Comparison of ENCODE assay signal across 9 cellular contexts in the genomic region with DNA sequence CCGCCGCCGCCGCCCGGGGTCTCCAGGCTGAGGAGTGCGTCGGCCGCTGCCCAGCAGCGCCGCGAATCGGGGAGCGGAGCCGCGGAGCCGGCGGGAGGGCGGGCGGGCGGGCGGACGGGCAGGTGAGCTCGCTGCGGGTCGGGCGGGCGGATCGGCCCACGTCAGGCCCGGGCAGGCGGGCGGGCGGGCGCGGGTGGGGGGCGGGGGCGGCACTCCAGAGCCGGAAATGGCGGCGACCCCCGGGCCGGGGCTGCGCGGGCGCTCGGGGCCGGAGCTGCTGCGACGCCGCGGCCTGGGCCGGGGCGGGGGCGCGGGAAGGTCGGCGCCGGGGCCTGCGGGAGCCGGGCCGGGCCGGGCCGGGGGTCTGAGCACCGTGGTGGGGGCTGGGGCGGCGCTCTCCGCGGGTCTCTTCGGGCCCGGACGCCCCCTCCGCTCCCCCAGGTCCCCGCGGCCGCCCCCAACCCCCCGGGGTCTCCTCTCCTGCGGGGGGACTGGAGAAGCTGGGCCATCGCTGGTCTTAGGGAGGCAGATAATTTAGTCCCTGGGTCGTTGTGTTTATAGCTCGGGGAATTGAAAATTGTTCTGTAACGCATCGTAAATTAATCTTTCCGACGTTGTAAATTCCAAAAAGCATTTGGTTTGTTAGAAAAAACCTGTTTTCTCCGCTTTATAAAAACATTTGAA. TPM values are rescaled to one million over a fixed set of nuclear protein-coding genes. Genes with fewer than 3 reads are reported as not detected.
DNase-seq lines count a peak whose midpoint lies in the region; ATAC-seq and TF ChIP-seq lines count a peak whose summit lies in the region.
"Had no signal": no experiment of that assay in that cellular context is flagged by ENCODE, and none has a peak within 500 bp of the region (broad histone marks: within the 10 kb centered on the region; RNA-seq: fewer than 3 reads in every experiment).

No MANE protein-coding gene starts in this region.

- H3K4me1 ChIP-seq in CD4-positive, CD25-positive, alpha-beta regulatory T cell (ENCODE audit: control insufficient read depth, insufficient read depth, low read length, poor library complexity, severe bottlenecking) = peaks cover 40% of the 10 kb centered on the region
- H3K4me1 ChIP-seq in SJSA1 (replicated peaks) (peaks cover 18% of the 10 kb centered on the region), foreskin keratinocyte (peaks cover 7% of the 10 kb centered on the region), spleen (peaks cover 17 to 68% (median 55%) of the 10 kb centered on the region in 6 donors)

- H3K4me3 Mint-ChIP-seq in CD4-positive, CD25-positive, alpha-beta regulatory T cell = peak overlapping the region; percentile 92 to 99 (median 97)

- peaks cover 16% of the 10 kb centered on the region for H3K36me3 ChIP-seq in CD4-positive, CD25-positive, alpha-beta regulatory T cell (ENCODE audit: control insufficient read depth, insufficient read depth, low read length)
- H3K36me3 ChIP-seq in SJSA1 = peaks cover 37% of the 10 kb centered on the region
- peaks cover 0 to 53% (median 13%) of the 10 kb centered on the region in 6 donors for H3K36me3 ChIP-seq in spleen

- H3K27me3 ChIP-seq in CD4-positive, CD25-positive, alpha-beta regulatory T cell (ENCODE audit: control insufficient read depth, insufficient read depth, low read length) = no peaks in the 10 kb centered on the region
- H3K27me3 ChIP-seq in SJSA1 (replicated peaks) (no peaks in the 10 kb centered on the region), foreskin keratinocyte (no peaks in the 10 kb centered on the region), spleen (replicated peaks in 1 of 7) (no peaks in the 10 kb centered on the region)

- intact Hi-C loops in spleen (cut with DNase I; ENCODE audit: low total_unique reads) = no loop called here

- H3K9me3 Mint-ChIP-seq in CD4-positive, CD25-positive, alpha-beta regulatory T cell = no peaks in the 10 kb centered on the region

- peaks cover 3% of the 10 kb centered on the region for H3K36me3 Mint-ChIP-seq in CD4-positive, CD25-positive, alpha-beta regulatory T cell

- H3K9me3 ChIP-seq in CD4-positive, CD25-positive, alpha-beta regulatory T cell (ENCODE audit: control insufficient read depth in 2 of 2, low read length in 2 of 2) = no peaks in the 10 kb centered on the region
- H3K9me3 ChIP-seq in SJSA1 (replicated peaks) (no peaks in the 10 kb centered on the region), spleen (no peaks in the 10 kb centered on the region)

- TF ChIP-seq CTCF in foreskin keratinocyte (conservative IDR thresholded peaks at IDR 0.05) = no peak
- no peak for TF ChIP-seq CTCF in spleen (IDR thresholded peaks at IDR 0.05 in 8 of 11, conservative IDR thresholded peaks at IDR 0.05 in 3 of 11)

- ATAC-seq in CD4-positive, CD25-positive, alpha-beta regulatory T cell (ENCODE audit: low read depth in 2 of 2) = peak in 1 of 2 donors; percentile 7
- ATAC-seq in GM21717 (IDR thresholded peaks at IDR 0.05; ENCODE audit: unreplicated experiment) = peak; percentile 8
- peak; percentile 43 for ATAC-seq in foreskin keratinocyte

- no peak for DNase-seq in CD4-positive, CD25-positive, alpha-beta regulatory T cell
- peak in 1 of 2 experiments; percentile 9 for DNase-seq in SJSA1 (ENCODE audit: low read depth in 1 of 2, low spot score in 2 of 2)
- no peak for DNase-seq in foreskin keratinocyte
- peak; percentile 86 for DNase-seq in spleen
- no peak for DNase-seq in GDM1 (lab: John Stamatoyannopoulos, UW)
- DNase-seq in globus pallidus (ENCODE audit: low spot score) = no peak
- no peak for DNase-seq in stimulated activated CD4-positive, alpha-beta T cell treated with anti-CD3 and anti-CD28 coated beads, Interleukin-12 subunit alpha, Interleukin-12 subunit beta, amount 100 ng/mL, for 4 hours

- H3K4me3 ChIP-seq in CD4-positive, CD25-positive, alpha-beta regulatory T cell (ENCODE audit: low read depth, low read length) = peak overlapping the region; percentile 96
- H3K4me3 ChIP-seq in SJSA1 (peak overlapping the region; percentile 59), spleen (peak overlapping the region; percentile 45 to 87 (median 56))

- 0 to 2% (median 1%) methylated on average over 8 to 85 of the region's 85 CpGs for WGBS in spleen, 5 donors

- H3K27me3 Mint-ChIP-seq in CD4-positive, CD25-positive, alpha-beta regulatory T cell = no peaks in the 10 kb centered on the region

- H3K27ac ChIP-seq in CD4-positive, CD25-positive, alpha-beta regulatory T cell (ENCODE audit: insufficient read depth, low read length, poor library complexity, severe bottlenecking) = peak overlapping the region; percentile 74
- H3K27ac ChIP-seq in SJSA1 (no peak overlapping the region), foreskin keratinocyte (peak overlapping the region; percentile 57), spleen (peak overlapping the region; percentile 79 to 97 (median 90))

- peak overlapping the region; percentile 95 to 96 (median 96) for H3K27ac Mint-ChIP-seq in CD4-positive, CD25-positive, alpha-beta regulatory T cell

- TF ChIP-seq POLR2A in spleen (IDR thresholded peaks at IDR 0.05) = no peak

- peaks cover 16 to 48% (median 35%) of the 10 kb centered on the region in 4 donors for H3K4me1 Mint-ChIP-seq in CD4-positive, CD25-positive, alpha-beta regulatory T cell

RNA-seq across cellular contexts. Expression of a gene that starts 0.4 kb away (rescaled TPM):
- total RNA-seq in CD4-positive, CD25-positive, alpha-beta regulatory T cell = 34.9 TPM
- polyA plus RNA-seq in CD4-positive, CD25-positive, alpha-beta regulatory T cell = 1 to 10 TPM; 5.0 to 7.0 (median 5.8) TPM
- 48.5 and 60.0 TPM in 2 replicates for total RNA-seq in SJSA1 (2014; rRNA removed; shearing (Covaris generic))
- total RNA-seq in foreskin keratinocyte (71.1 and 74.0 TPM in 2 replicates), spleen (10 to 100 TPM; 47.5 to 83.1 (median 65.4) TPM)
- polyA plus RNA-seq in foreskin keratinocyte (35.8 and 37.0 TPM in 2 replicates), spleen (10 to 100 TPM; 12.7 to 32.3 (median 15.2) TPM)

RNA-seq across cellular contexts. Expression of a gene that starts 30.3 kb away (rescaled TPM):
- 33.7 TPM for total RNA-seq in CD4-positive, CD25-positive, alpha-beta regulatory T cell
- 10 to 100 TPM; 69.0 to 72.1 (median 69.9) TPM for polyA plus RNA-seq in CD4-positive, CD25-positive, alpha-beta regulatory T cell
- total RNA-seq in SJSA1 (2014; rRNA removed; shearing (Covaris generic)) = 76.4 and 101 TPM in 2 replicates
- total RNA-seq in foreskin keratinocyte (137 and 144 TPM in 2 replicates), spleen (100 to 1,000 TPM in 1 of 7 donors, 10 to 100 TPM in 6; 66.3 to 102 (median 92.1) TPM)
- polyA plus RNA-seq in foreskin keratinocyte (128 and 133 TPM in 2 replicates), spleen (10 to 100 TPM; 60.2 to 94.6 (median 63.5) TPM)

RNA-seq across cellular contexts. Expression of a gene that starts 34.0 kb away (rescaled TPM):
- not detected for total RNA-seq in CD4-positive, CD25-positive, alpha-beta regulatory T cell
- polyA plus RNA-seq in CD4-positive, CD25-positive, alpha-beta regulatory T cell = under 1 TPM in 1 of 4 donors, not detected in 3; 0.21 TPM
- total RNA-seq in SJSA1 (2014; rRNA removed; shearing (Covaris generic)) = not detected in 2 replicates
- total RNA-seq in foreskin keratinocyte = not detected in 2 replicates
- not detected in 2 replicates for polyA plus RNA-seq in foreskin keratinocyte
- total RNA-seq in spleen = not detected
- polyA plus RNA-seq in spleen = under 1 TPM; 0.49 to 0.86 (median 0.57) TPM
- total RNA-seq: M059J had no signal
